Comparison of ENCODE assay signal across 1 cellular context in the genomic region with DNA sequence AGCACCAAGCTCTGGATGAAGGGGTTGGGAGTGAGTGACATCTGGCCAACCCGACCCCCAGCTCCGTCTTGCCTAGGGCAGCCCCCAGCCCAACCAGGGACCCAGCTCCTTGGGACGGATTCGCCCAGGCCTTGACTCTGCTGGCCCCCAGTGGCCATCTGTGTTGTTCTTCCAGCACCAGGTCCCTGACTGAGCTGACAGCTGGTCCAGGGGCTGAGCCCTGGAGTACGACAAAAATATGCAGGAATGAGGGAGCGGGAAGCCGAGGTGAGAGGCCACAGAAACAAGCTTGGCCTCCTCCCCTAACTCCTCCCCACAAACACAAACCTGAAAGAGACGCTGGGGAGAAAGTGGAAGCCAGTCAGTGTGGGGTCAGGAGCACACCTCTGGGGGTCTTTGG.
TF ChIP-seq lines count a peak whose summit lies in the region.

No MANE protein-coding gene starts in this region.

TF ChIP-seq in endothelial cell of umbilical vein, 7 proteins besides CTCF, POLR2A, EP300 and RAD21:
- TF ChIP-seq GATA2 (IDR thresholded peaks at IDR 0.05; ENCODE audit: insufficient read depth, insufficient read length, low read depth, low read length) (no peak), JUN (IDR thresholded peaks at IDR 0.05; ENCODE audit: borderline replicate concordance, insufficient read depth, insufficient read length, low read depth) (no peak), EZH2 (IDR thresholded peaks at IDR 0.05; ENCODE audit: borderline replicate concordance, low read depth, low read length, severe bottlenecking) (no peak), POLR2AphosphoS5 (IDR thresholded peaks at IDR 0.05; ENCODE audit: insufficient read depth, low read depth, low read length) (no peak), MYC (IDR thresholded peaks at IDR 0.05; ENCODE audit: low read depth, low read length) (no peak), FOS (IDR thresholded peaks at IDR 0.05; ENCODE audit: borderline replicate concordance, insufficient read depth, low read length) (no peak)
- TF ChIP-seq, protein P1, sequence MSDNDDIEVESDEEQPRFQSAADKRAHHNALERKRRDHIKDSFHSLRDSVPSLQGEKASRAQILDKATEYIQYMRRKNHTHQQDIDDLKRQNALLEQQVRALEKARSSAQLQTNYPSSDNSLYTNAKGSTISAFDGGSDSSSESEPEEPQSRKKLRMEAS (IDR thresholded peaks at IDR 0.05; ENCODE audit: insufficient read depth, insufficient read length) = no peak
